Comparison of ENCODE assay signal across 24 cellular contexts in the genomic region with DNA sequence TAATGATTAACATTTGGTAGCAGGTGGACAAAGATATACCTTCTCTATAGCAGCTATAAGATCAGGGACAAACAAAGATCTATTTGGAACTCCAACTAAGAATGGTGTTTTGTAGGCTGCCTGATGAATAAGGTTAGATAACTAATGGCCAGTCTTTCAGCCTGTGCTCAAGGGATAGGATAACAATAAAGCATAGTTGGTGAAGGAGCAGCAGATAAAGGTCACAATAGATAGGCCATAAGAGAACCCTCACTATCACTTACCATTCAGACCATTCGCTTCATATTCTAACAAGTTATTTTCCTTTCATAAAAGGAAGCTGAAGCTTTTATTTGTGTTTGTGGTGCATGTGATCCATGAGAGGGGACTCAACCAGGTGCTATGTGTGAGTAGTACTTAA.
"Had no signal": no experiment of that assay in that cellular context is flagged by ENCODE, and none has a peak within 500 bp of the region (broad histone marks: within the 10 kb centered on the region; RNA-seq: fewer than 3 reads in every experiment).

No MANE protein-coding gene starts in this region.

- H3K9me3 ChIP-seq: MG63, SK-N-SH had no signal

- H3K4me3 Mint-ChIP-seq: IgD-negative memory B cell had no signal

- H3K36me3 ChIP-seq: MG63 had no signal

- H3K4me3 ChIP-seq: MG63 had no signal

- H3K9ac ChIP-seq: SK-N-SH had no signal

- H3K27me3 Mint-ChIP-seq: IgD-negative memory B cell had no signal

- H3K4me2 ChIP-seq: SK-N-SH had no signal

- ATAC-seq: Panc1, PC-3 had no signal

- H3K27me3 ChIP-seq: MG63 had no signal

- H3K36me3 Mint-ChIP-seq: IgD-negative memory B cell had no signal

- DNase-seq: Karpas-422, MG63, NCI-H1092, NCI-H1105 treated with DMSO at 0.1 percent for 48 hours, NCI-H1417 treated with DMSO at 0.1 percent for 48 hours, NCI-H146, NCI-H1694 treated with DMSO at 0.1 percent for 48 hours, NCI-H1930, NCI-H2081 treated with DMSO at 0.1 percent for 48 hours, NCI-H2171, NCI-H226, NCI-H446, NCI-H510A, NCI-H524 treated with DMSO at 0.1 percent for 48 hours, NCI-H69, NCI-H774, PC-3, SHP77, SK-N-SH had no signal

- H3K27ac ChIP-seq: HL-60, RWPE1 had no signal

- H3K9me2 ChIP-seq: SK-N-SH had no signal

- FAIRE-seq: HTR-8/SVneo had no signal
